In the genomic region with DNA sequence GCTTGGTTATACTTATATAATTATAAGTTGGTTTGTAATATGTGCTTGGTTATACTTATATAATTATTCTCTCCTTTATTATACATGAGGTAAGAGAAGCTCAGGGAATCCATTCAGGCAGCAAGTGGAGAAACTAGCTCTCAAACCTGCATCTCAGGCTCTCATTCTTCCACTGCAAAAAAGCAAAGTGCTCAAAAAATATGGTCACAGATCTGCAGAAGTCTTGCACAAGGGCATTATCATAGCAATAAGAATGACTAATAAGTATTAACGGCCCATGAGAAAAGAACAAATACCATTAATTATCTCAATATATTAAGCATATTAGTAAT, we compare ENCODE assay signal across 10 cellular contexts. TPM values are rescaled to one million over a fixed set of nuclear protein-coding genes. Genes with fewer than 3 reads are reported as not detected.
DNase-seq lines count a peak whose midpoint lies in the region; ATAC-seq and TF ChIP-seq lines count a peak whose summit lies in the region.
"Had no signal": no experiment of that assay in that cellular context is flagged by ENCODE, and none has a peak within 500 bp of the region (broad histone marks: within the 10 kb centered on the region; RNA-seq: fewer than 3 reads in every experiment).

No MANE protein-coding gene starts in this region.

- TF ChIP-seq CTCF in Loucy (conservative IDR thresholded peaks at IDR 0.05; ENCODE audit: low read length) (no peak), parathyroid adenoma (IDR thresholded peaks at IDR 0.05) (no peak)

- no peak overlapping the region for H2AFZ ChIP-seq in Loucy (ENCODE audit: low read length)
- peak overlapping the region; percentile 94 for H2AFZ ChIP-seq in parathyroid adenoma

- H3K4me3 ChIP-seq in Loucy (ENCODE audit: low read length, poor library complexity, severe bottlenecking) (peak overlapping the region; percentile 84), parathyroid adenoma (ENCODE audit: low read depth, low read length) (no peak overlapping the region)

- intact Hi-C loops in sciatic nerve (cut with DNase I), result loop anchor here (10.0 kb wide), 1 partner anchor 60 kb away; no protein-coding TSS in a partner anchor

- H3K4me1 ChIP-seq in Loucy (ENCODE audit: insufficient read depth, low read length, poor library complexity, severe bottlenecking) (peaks cover 29% of the 10 kb centered on the region), parathyroid adenoma (peaks cover 7% of the 10 kb centered on the region)

- peak; percentile 10 for ATAC-seq in GM18907 (IDR thresholded peaks at IDR 0.05; ENCODE audit: unreplicated experiment)
- ATAC-seq in sciatic nerve, result no peak
- ATAC-seq in GM21576 (IDR thresholded peaks at IDR 0.05; ENCODE audit: unreplicated experiment), result no peak
- no peak for ATAC-seq in GM19467 (IDR thresholded peaks at IDR 0.05; ENCODE audit: unreplicated experiment)

- DNase-seq in sciatic nerve (ENCODE audit: low spot score) (no peak), NCI-H1105 (lab: John Stamatoyannopoulos, UW) (no peak)

- peaks cover 14% of the 10 kb centered on the region for H4K20me1 ChIP-seq in Loucy (ENCODE audit: insufficient read depth, low read length, poor library complexity, severe bottlenecking)

- H3K9me2 ChIP-seq in Loucy (replicated peaks; ENCODE audit: low read depth, low read length), result no peaks in the 10 kb centered on the region

- H3K79me2 ChIP-seq in Loucy (ENCODE audit: insufficient read depth, low read length) (peaks cover 17% of the 10 kb centered on the region; the same call in 1 of the 2 replicates), parathyroid adenoma (peaks cover 29% of the 10 kb centered on the region)

- no peaks in the 10 kb centered on the region for H3F3A ChIP-seq in Loucy (ENCODE audit: low read depth)

- H3K9me3 ChIP-seq in Loucy (ENCODE audit: insufficient read depth, low read depth, low read length), result no peaks in the 10 kb centered on the region
- no peaks in the 10 kb centered on the region for H3K9me3 ChIP-seq in parathyroid adenoma (ENCODE audit: control insufficient read depth, low read length)
- H3K9me3 ChIP-seq: spleen, uterus had no signal

- peak overlapping the region; percentile 30 for H3K27ac ChIP-seq in cingulate gyrus (ENCODE audit: low read depth, low read length)
- H3K27ac ChIP-seq in parathyroid adenoma, result no peak overlapping the region

- H3K27me3 ChIP-seq in Loucy (ENCODE audit: insufficient read depth, low read length, poor library complexity, severe bottlenecking) (no peaks in the 10 kb centered on the region), parathyroid adenoma (ENCODE audit: control insufficient read depth, insufficient read depth, low read length) (no peaks in the 10 kb centered on the region)
- H3K27me3 ChIP-seq: spleen, uterus had no signal

- H3K36me3 ChIP-seq in Loucy (ENCODE audit: insufficient read depth, low read length) (no peaks in the 10 kb centered on the region), parathyroid adenoma (ENCODE audit: control insufficient read depth, insufficient read depth, low read length) (no peaks in the 10 kb centered on the region)
- H3K36me3 ChIP-seq: spleen, uterus had no signal

- H3K4me2 ChIP-seq in Loucy (ENCODE audit: low read depth, low read length, poor library complexity, severe bottlenecking) (peak overlapping the region; percentile 85), parathyroid adenoma (ENCODE audit: low read length) (peak overlapping the region; percentile 65)

- H3K9ac ChIP-seq in Loucy (ENCODE audit: low read depth, low read length, poor library complexity, severe bottlenecking) (no peak overlapping the region), parathyroid adenoma (no peak overlapping the region)

RNA-seq across cellular contexts. Expression of gene TRAFD1, which starts 0.5 kb away (rescaled TPM):
- 26.5 TPM for total RNA-seq in sciatic nerve

RNA-seq across cellular contexts. Expression of gene NAA25, which starts 16.3 kb away (rescaled TPM):
- 43.6 TPM for total RNA-seq in sciatic nerve
